9 cellular contexts compared by ENCODE assay signal in the genomic region with DNA sequence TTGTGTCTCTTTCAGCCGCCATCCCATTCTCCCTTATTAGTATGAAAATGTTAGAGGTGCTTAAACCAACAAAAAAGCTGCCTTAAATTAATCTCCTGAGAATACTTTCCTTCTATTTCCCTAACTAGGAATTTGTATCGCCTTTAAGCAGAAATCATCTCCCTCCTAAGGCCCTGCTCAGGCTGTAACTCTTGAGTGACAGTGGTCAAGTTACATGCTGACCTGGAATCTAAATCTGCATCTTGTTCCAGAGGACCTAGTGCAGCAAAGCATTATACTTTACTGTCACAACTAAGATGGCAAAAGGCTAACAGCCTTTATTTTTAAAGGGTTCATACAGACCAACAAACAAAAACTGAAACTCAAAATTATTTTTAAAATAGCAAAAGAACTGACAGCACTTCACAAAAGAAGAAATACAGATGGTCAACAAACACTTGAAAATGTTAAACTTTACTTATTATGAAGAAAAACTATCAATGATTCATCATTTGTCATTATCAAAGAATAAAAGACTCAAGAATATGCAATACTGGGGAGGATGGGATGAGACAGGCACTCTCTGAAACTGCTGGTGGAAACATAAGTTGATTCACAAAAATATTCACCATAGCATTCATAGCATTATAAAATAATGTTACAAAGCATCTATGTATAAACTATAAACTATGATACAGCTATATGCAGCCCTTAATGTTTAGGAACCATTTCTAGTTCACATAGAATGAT. TPM values are rescaled to one million over a fixed set of nuclear protein-coding genes. Genes with fewer than 3 reads are reported as not detected.
DNase-seq lines count a peak whose midpoint lies in the region; ATAC-seq and TF ChIP-seq lines count a peak whose summit lies in the region.
"Had no signal": no experiment of that assay in that cellular context is flagged by ENCODE, and none has a peak within 500 bp of the region (broad histone marks: within the 10 kb centered on the region; RNA-seq: fewer than 3 reads in every experiment).

No MANE protein-coding gene starts in this region.

- peaks cover 33% of the 10 kb centered on the region for H3K4me1 Mint-ChIP-seq in activated CD8-positive, alpha-beta memory T cell treated with anti-CD3 and anti-CD28 coated beads, Interleukin-2, amount 10 ng/mL, durations not matched to agents 7 days and 5 days
- H3K4me1 Mint-ChIP-seq in stimulated activated memory B cell treated with anti-CD40 and anti-IgM and Interleukin-4, amounts not matched to agents 10 μg/mL and 1 μg/mL and 100 μg/mL, for 72 hours = peaks cover 76% of the 10 kb centered on the region

- no peaks in the 10 kb centered on the region for H3K79me2 ChIP-seq in OCI-LY7 (ENCODE audit: insufficient read depth, low read depth, low read length)

- no TSS peak for BruUV-seq in OCI-LY7 (replicated peaks; lab: Mats Ljungman, UMichigan)

- H3K9me3 ChIP-seq in OCI-LY7 (ENCODE audit: low read length) = peaks cover 55% of the 10 kb centered on the region

- peak; percentile 34 for ATAC-seq in activated CD8-positive, alpha-beta memory T cell treated with anti-CD3 and anti-CD28 coated beads, Interleukin-2, amount 10 ng/mL, durations not matched to agents 7 days and 5 days
- ATAC-seq in stimulated activated memory B cell treated with anti-CD40 and anti-IgM and Interleukin-4, amounts not matched to agents 10 μg/mL and 1 μg/mL and 100 μg/mL, for 72 hours = no peak
- ATAC-seq in GM21825 (IDR thresholded peaks at IDR 0.05; ENCODE audit: unreplicated experiment) = no peak

- H3K27ac ChIP-seq in OCI-LY7 (ENCODE audit: low read depth, low read length, poor library complexity, severe bottlenecking) = peak overlapping the region; percentile 64

- H3K27me3 Mint-ChIP-seq in activated CD8-positive, alpha-beta memory T cell treated with anti-CD3 and anti-CD28 coated beads, Interleukin-2, amount 10 ng/mL, durations not matched to agents 7 days and 5 days = no peaks in the 10 kb centered on the region
- H3K27me3 Mint-ChIP-seq in stimulated activated memory B cell treated with anti-CD40 and anti-IgM and Interleukin-4, amounts not matched to agents 10 μg/mL and 1 μg/mL and 100 μg/mL, for 72 hours = no peaks in the 10 kb centered on the region

- DNase-seq in activated CD8-positive, alpha-beta memory T cell treated with anti-CD3 and anti-CD28 coated beads, Interleukin-2, amount 10 ng/mL, durations not matched to agents 7 days and 5 days = no peak
- no peak for DNase-seq in activated CD8-positive, alpha-beta memory T cell treated with anti-CD3 and anti-CD28 coated beads, Interleukin-2, amount 50 U/mL, for 48 hours
- DNase-seq in OCI-LY7 (ENCODE audit: low spot score) (no peak), fibroblast of mammary gland (ENCODE audit: low read depth) (peak; percentile 41), AML-193 (lab: John Stamatoyannopoulos, UW) (no peak), NCI-H2196 (lab: John Stamatoyannopoulos, UW; ENCODE audit: unreplicated experiment) (no peak)
- DNase-seq: activated CD4-positive, CD25-positive, alpha-beta regulatory T cell had no signal

- H3K9me2 ChIP-seq in OCI-LY7 (ENCODE audit: insufficient read depth, low read length) = no peaks in the 10 kb centered on the region

- peaks cover 29% of the 10 kb centered on the region for H3K9me3 Mint-ChIP-seq in activated CD8-positive, alpha-beta memory T cell treated with anti-CD3 and anti-CD28 coated beads, Interleukin-2, amount 10 ng/mL, durations not matched to agents 7 days and 5 days (ENCODE audit: low read depth)
- H3K9me3 Mint-ChIP-seq in stimulated activated memory B cell treated with anti-CD40 and anti-IgM and Interleukin-4, amounts not matched to agents 10 μg/mL and 1 μg/mL and 100 μg/mL, for 72 hours = peaks cover 18% of the 10 kb centered on the region

- POLR2A ChIA-PET in OCI-LY7 (lab: Charles Lee) = interaction anchor here (1.3 to 2.9 kb wide), 3 partner anchors 10 to 45 kb away, joined by 3 to 34 read pairs (median 7); a partner anchor contains a TSS

- no peak for TF ChIP-seq CTCF in OCI-LY7 (conservative IDR thresholded peaks at IDR 0.05; ENCODE audit: low read length)
- TF ChIP-seq CTCF in fibroblast of mammary gland (conservative IDR thresholded peaks at IDR 0.05; ENCODE audit: control insufficient read depth, insufficient read depth, low read depth, low read length) = no peak

- CTCF ChIA-PET in activated CD8-positive, alpha-beta memory T cell treated with anti-CD3 and anti-CD28 coated beads, Interleukin-2, amount 10 ng/mL, durations not matched to agents 7 days and 5 days (lab: Charles Lee) = interaction anchor here (0.7 to 6.4 kb wide), 4 partner anchors 10 to 173 kb away, joined by 3 to 32 read pairs (median 12); a partner anchor contains a TSS
- CTCF ChIA-PET in OCI-LY7 (lab: Charles Lee; ENCODE audit: unreplicated experiment) = no interaction called here

- intact Hi-C loops in OCI-LY7 (cut with micrococcal nuclease; ENCODE audit: unreplicated experiment) = loop anchor here (2.0 kb wide), 1 partner anchor 817 kb away; a partner anchor contains a TSS

- peaks cover 25% of the 10 kb centered on the region for H3K4me1 ChIP-seq in OCI-LY7 (ENCODE audit: insufficient read depth, low read length, poor library complexity, severe bottlenecking)

- H3K36me3 ChIP-seq in OCI-LY7 (ENCODE audit: insufficient read depth, low read length) = peaks cover 56% of the 10 kb centered on the region

- H3K4me2 ChIP-seq in OCI-LY7 (ENCODE audit: low read length) = peak overlapping the region; percentile 51

- H3K4me3 ChIP-seq in OCI-LY7 (ENCODE audit: low read depth, low read length, poor library complexity, severe bottlenecking) (no peak overlapping the region), fibroblast of mammary gland (ENCODE audit: control insufficient read depth, low read depth, low read length) (no peak overlapping the region)

- peaks cover 91% of the 10 kb centered on the region for H3K36me3 Mint-ChIP-seq in activated CD8-positive, alpha-beta memory T cell treated with anti-CD3 and anti-CD28 coated beads, Interleukin-2, amount 10 ng/mL, durations not matched to agents 7 days and 5 days
- peaks cover 83% of the 10 kb centered on the region for H3K36me3 Mint-ChIP-seq in stimulated activated memory B cell treated with anti-CD40 and anti-IgM and Interleukin-4, amounts not matched to agents 10 μg/mL and 1 μg/mL and 100 μg/mL, for 72 hours

- peak overlapping the region; percentile 88 for H3K27ac Mint-ChIP-seq in activated CD8-positive, alpha-beta memory T cell treated with anti-CD3 and anti-CD28 coated beads, Interleukin-2, amount 10 ng/mL, durations not matched to agents 7 days and 5 days
- peak overlapping the region; percentile 89 for H3K27ac Mint-ChIP-seq in stimulated activated memory B cell treated with anti-CD40 and anti-IgM and Interleukin-4, amounts not matched to agents 10 μg/mL and 1 μg/mL and 100 μg/mL, for 72 hours

- H3K4me3 Mint-ChIP-seq in activated CD8-positive, alpha-beta memory T cell treated with anti-CD3 and anti-CD28 coated beads, Interleukin-2, amount 10 ng/mL, durations not matched to agents 7 days and 5 days = no peak overlapping the region
- no peak overlapping the region for H3K4me3 Mint-ChIP-seq in stimulated activated memory B cell treated with anti-CD40 and anti-IgM and Interleukin-4, amounts not matched to agents 10 μg/mL and 1 μg/mL and 100 μg/mL, for 72 hours

- peak overlapping the region; percentile 48; the same call in 1 of the 2 replicates for H2AFZ ChIP-seq in OCI-LY7 (ENCODE audit: low read length)

- H4K20me1 ChIP-seq in OCI-LY7 (ENCODE audit: insufficient read depth, low read length) = no peaks in the 10 kb centered on the region

RNA-seq across cellular contexts. Expression of a gene that starts 11.0 kb away (rescaled TPM):
- 10 to 100 TPM; 33.2 to 46.0 TPM for total RNA-seq in activated CD8-positive, alpha-beta memory T cell treated with anti-CD3 and anti-CD28 coated beads, Interleukin-2, amount 10 ng/mL, durations not matched to agents 7 days and 5 days
- 64.0 and 69.4 TPM in 2 replicates for total RNA-seq in OCI-LY7 (2014; rRNA removed; shearing (Covaris generic))
- 81.9 and 85.0 TPM in 2 replicates for total RNA-seq in OCI-LY7 (2022)

RNA-seq across cellular contexts. Expression of a gene that starts 11.7 kb away (rescaled TPM):
- total RNA-seq in activated CD8-positive, alpha-beta memory T cell treated with anti-CD3 and anti-CD28 coated beads, Interleukin-2, amount 10 ng/mL, durations not matched to agents 7 days and 5 days = 10 to 100 TPM; 19.9 to 27.5 TPM
- 0.41 TPM in 1 of 2 replicates, not detected in the other for total RNA-seq in OCI-LY7 (2014; rRNA removed; shearing (Covaris generic))
- total RNA-seq in OCI-LY7 (2022) = 1.6 and 1.7 TPM in 2 replicates

RNA-seq across cellular contexts. Expression of a gene that starts 51.8 kb away (rescaled TPM):
- 10 to 100 TPM in 1 of 2 experiments, 1 to 10 TPM in 1; 9.3 to 25.9 TPM for total RNA-seq in activated CD8-positive, alpha-beta memory T cell treated with anti-CD3 and anti-CD28 coated beads, Interleukin-2, amount 10 ng/mL, durations not matched to agents 7 days and 5 days
- total RNA-seq in OCI-LY7 (2014; rRNA removed; shearing (Covaris generic)) = 12.5 and 13.6 TPM in 2 replicates
- 17.1 and 24.7 TPM in 2 replicates for total RNA-seq in OCI-LY7 (2022)

Comparison
In these comparisons a context has a peak if more than half of its experiments do, and no peak if none do; other contexts are left out.
1. RNA of a gene that starts 11.7 kb away (total RNA-seq): 19.9 to 27.5 TPM in activated CD8-positive, alpha-beta memory T cell treated with anti-CD3 and anti-CD28 coated beads, Interleukin-2, amount 10 ng/mL, durations not matched to agents 7 days and 5 days; 0.41 to 1.7 TPM in OCI-LY7; every median in the first group is over 4 times any median in the second.